ENCODE assay signal across 30 cellular contexts in the genomic region with DNA sequence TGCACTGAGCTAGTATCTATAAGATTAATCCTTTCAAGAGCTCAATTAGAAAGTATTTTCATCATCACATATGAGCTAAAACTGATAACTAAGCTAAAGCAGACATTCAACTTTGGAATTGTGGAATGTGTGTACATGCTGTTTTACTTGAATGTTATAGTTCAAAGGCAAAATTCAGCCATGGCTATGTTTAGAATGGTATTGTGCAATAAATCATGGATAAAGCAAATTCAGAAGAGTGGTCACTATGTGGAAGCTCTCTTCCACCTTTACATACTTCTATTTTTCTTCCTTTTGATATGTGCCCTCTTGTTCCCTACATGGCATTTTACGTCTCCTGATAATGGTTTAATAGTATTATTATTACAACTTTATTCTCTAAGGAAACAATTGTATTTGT.
"Had no signal": no experiment of that assay in that cellular context is flagged by ENCODE, and none has a peak within 500 bp of the region (broad histone marks: within the 10 kb centered on the region; RNA-seq: fewer than 3 reads in every experiment).

No MANE protein-coding gene starts in this region.

- FAIRE-seq: bronchial epithelial cell, TTC549 had no signal

- H3K36me3 ChIP-seq: ascending aorta, cardiac muscle cell had no signal

- ATAC-seq: activated CD8-positive, alpha-beta memory T cell treated with anti-CD3 and anti-CD28 coated beads, Interleukin-2, amount 10 ng/mL, durations not matched to agents 7 days and 5 days; activated CD8-positive, alpha-beta T cell treated with anti-CD3 and anti-CD28 coated beads, Interleukin-2, amount 10 ng/mL, durations not matched to agents 7 days and 5 days; activated naive CD8-positive, alpha-beta T cell treated with anti-CD3 and anti-CD28 coated beads, Interleukin-2, amount 50 U/mL, for 24 hours had no signal

- H3K4me1 ChIP-seq: ascending aorta had no signal

- H3K4me3 ChIP-seq: ascending aorta, cardiac muscle cell had no signal

- H3K9me3 ChIP-seq: ascending aorta had no signal

- DNase-seq: activated B cell treated with CpG ODN at 0.5 μM for 24 hours; activated CD4-positive, alpha-beta memory T cell treated with anti-CD3 and anti-CD28 coated beads, Interleukin-2, amount 10 ng/mL, durations not matched to agents 7 days and 5 days; activated CD4-positive, alpha-beta T cell treated with anti-CD3 and anti-CD28 coated beads for 4 hours; activated CD4-positive, alpha-beta T cell treated with anti-CD3 and anti-CD28 coated beads, Interleukin-2, amount 10 ng/mL, durations not matched to agents 24 days and 14 days; activated CD4-positive, alpha-beta T cell treated with anti-CD3 and anti-CD28 coated beads, Interleukin-2, amount 50 U/mL, for 1 hour; activated CD4-positive, alpha-beta T cell treated with anti-CD3 and anti-CD28 coated beads, Interleukin-2, amount 50 U/mL, for 4 hours; activated CD4-positive, CD25-positive, alpha-beta regulatory T cell treated with anti-CD3 and anti-CD28 coated beads, Interleukin-2, amount 50 U/mL, for 72 hours; activated CD8-positive, alpha-beta memory T cell treated with anti-CD3 and anti-CD28 coated beads for 24 hours; activated CD8-positive, alpha-beta memory T cell treated with anti-CD3 and anti-CD28 coated beads, Interleukin-2, amount 10 ng/mL, durations not matched to agents 7 days and 5 days; activated CD8-positive, alpha-beta memory T cell treated with anti-CD3 and anti-CD28 coated beads, Interleukin-2, amount 50 U/mL, for 48 hours; activated CD8-positive, alpha-beta T cell treated with anti-CD3 and anti-CD28 coated beads, Interleukin-2, amount 10 ng/mL, durations not matched to agents 7 days and 5 days; activated effector memory CD4-positive, alpha-beta T cell treated with Interleukin-2 at 50 U/mL for 16 hours; activated gamma-delta T cell; activated naive CD4-positive, alpha-beta T cell treated with anti-CD3 and anti-CD28 coated beads, Interleukin-2, amount 10 ng/mL, durations not matched to agents 7 days and 5 days; activated naive CD4-positive, alpha-beta T cell treated with Interleukin-2 at 50 U/mL for 16 hours; activated naive CD8-positive, alpha-beta T cell treated with anti-CD3 and anti-CD28 coated beads, Interleukin-2, amount 10 ng/mL, durations not matched to agents 7 days and 5 days; activated naive CD8-positive, alpha-beta T cell treated with anti-CD3 and anti-CD28 coated beads, Interleukin-2, amount 50 U/mL, for 24 hours; activated T-cell treated with anti-CD3 and anti-CD28 coated beads, Interleukin-2, amount 50 U/mL, for 24 hours; activated T-cell treated with anti-CD3 and anti-CD28 coated beads, Interleukin-2, amount 50 U/mL, for 48 hours; amygdala; anterior cingulate cortex; caudate nucleus; cerebellar nuclear complex; T-helper 2 cell; T-helper 9 cell had no signal

- H3K27ac ChIP-seq: ascending aorta, cardiac muscle cell, VCaP had no signal

- H3K27me3 ChIP-seq: ascending aorta, cardiac muscle cell had no signal
